24 cellular contexts compared by ENCODE assay signal in genomic region chr9:121339437-121339836, GRCh38. TPM values are rescaled to one million over a fixed set of nuclear protein-coding genes. Genes with fewer than 3 reads are reported as not detected.
DNase-seq lines count a peak whose midpoint lies in the region; ATAC-seq and TF ChIP-seq lines count a peak whose summit lies in the region.
"Had no signal": no experiment of that assay in that cellular context is flagged by ENCODE, and none has a peak within 500 bp of the region (broad histone marks: within the 10 kb centered on the region; RNA-seq: fewer than 3 reads in every experiment).

No MANE protein-coding gene starts in this region.

- no peaks in the 10 kb centered on the region for H3K9me3 Mint-ChIP-seq in natural killer cell treated with Interleukin-12 subunit alpha and Interleukin-12 subunit beta and Interleukin-15 and Interleukin-18, amount 100 ng/mL, for 72 hours
- no peaks in the 10 kb centered on the region for H3K9me3 Mint-ChIP-seq in stimulated activated effector memory CD8-positive, alpha-beta T cell treated with anti-CD3 and anti-CD28 coated beads, Interleukin-12 subunit alpha, Interleukin-12 subunit beta, amount 100 ng/mL, for 72 hours
- H3K9me3 Mint-ChIP-seq in stimulated activated naive CD8-positive, alpha-beta T cell treated with anti-CD3 and anti-CD28 coated beads, Interleukin-15, amount 100 ng/mL, for 72 hours = no peaks in the 10 kb centered on the region
- H3K9me3 Mint-ChIP-seq: CD4-positive, alpha-beta T cell; IgD-negative memory B cell had no signal

- peak overlapping the region; percentile 2 for H3K27ac ChIP-seq in cardiac muscle cell
- H3K27ac ChIP-seq: 22Rv1, BLaER1, SJSA1 had no signal

- ATAC-seq in T-helper 17 cell (no peak), HG02840 (IDR thresholded peaks at IDR 0.05; ENCODE audit: low FRiP score, unreplicated experiment) (no peak)
- ATAC-seq in natural killer cell treated with Interleukin-12 subunit alpha and Interleukin-12 subunit beta and Interleukin-15 and Interleukin-18, amount 100 ng/mL, for 72 hours = no peak
- ATAC-seq in stimulated activated effector memory CD8-positive, alpha-beta T cell treated with anti-CD3 and anti-CD28 coated beads, Interleukin-12 subunit alpha, Interleukin-12 subunit beta, amount 100 ng/mL, for 72 hours = no peak
- ATAC-seq in stimulated activated naive CD8-positive, alpha-beta T cell treated with anti-CD3 and anti-CD28 coated beads, Interleukin-15, amount 100 ng/mL, for 72 hours = no peak
- ATAC-seq: Panc1 had no signal

- DNase-seq in cardiac muscle cell (ENCODE audit: low read depth in 1 of 2, low spot score in 1 of 2) (no peak), cardiac septum (ENCODE audit: low spot score) (no peak), T-helper 17 cell (no peak), SW 1271 (lab: John Stamatoyannopoulos, UW) (no peak)
- DNase-seq in natural killer cell treated with Interleukin-12 subunit alpha and Interleukin-12 subunit beta and Interleukin-15 and Interleukin-18, amount 100 ng/mL, for 72 hours (ENCODE audit: low spot score) = no peak
- no peak for DNase-seq in stimulated activated effector memory CD8-positive, alpha-beta T cell treated with anti-CD3 and anti-CD28 coated beads, Interleukin-12 subunit alpha, Interleukin-12 subunit beta, amount 100 ng/mL, for 72 hours (ENCODE audit: low spot score in 2 of 2)
- DNase-seq in stimulated activated naive CD8-positive, alpha-beta T cell treated with anti-CD3 and anti-CD28 coated beads, Interleukin-15, amount 100 ng/mL, for 72 hours = no peak
- DNase-seq: ACHN; Caco-2; CD4-positive, alpha-beta T cell; MV-4-11; NCI-H1105 treated with DMSO at 0.1 percent for 48 hours; NCI-H2029 treated with DMSO at 0.1 percent for 48 hours; NCI-H2171; NCI-H345; NCI-H524; NCI-H774; NK-92 treated with Interleukin-12 subunit alpha and Interleukin-12 subunit beta, amount 100 ng/mL, for 24 hours had no signal

- peaks cover 7% of the 10 kb centered on the region for H3K36me3 Mint-ChIP-seq in T-helper 17 cell (ENCODE audit: low read depth)
- H3K36me3 Mint-ChIP-seq in natural killer cell treated with Interleukin-12 subunit alpha and Interleukin-12 subunit beta and Interleukin-15 and Interleukin-18, amount 100 ng/mL, for 72 hours = peaks cover 45% of the 10 kb centered on the region
- H3K36me3 Mint-ChIP-seq in stimulated activated effector memory CD8-positive, alpha-beta T cell treated with anti-CD3 and anti-CD28 coated beads, Interleukin-12 subunit alpha, Interleukin-12 subunit beta, amount 100 ng/mL, for 72 hours = peaks cover 76% of the 10 kb centered on the region

- intact Hi-C loops in cardiac septum (cut with DNase I) = no loop called here

- H3K36me3 ChIP-seq in cardiac muscle cell = no peaks in the 10 kb centered on the region
- H3K36me3 ChIP-seq: BLaER1 had no signal

- no peak overlapping the region for H3K4me3 Mint-ChIP-seq in T-helper 17 cell
- no peak overlapping the region for H3K4me3 Mint-ChIP-seq in natural killer cell treated with Interleukin-12 subunit alpha and Interleukin-12 subunit beta and Interleukin-15 and Interleukin-18, amount 100 ng/mL, for 72 hours
- H3K4me3 Mint-ChIP-seq in stimulated activated effector memory CD8-positive, alpha-beta T cell treated with anti-CD3 and anti-CD28 coated beads, Interleukin-12 subunit alpha, Interleukin-12 subunit beta, amount 100 ng/mL, for 72 hours = no peak overlapping the region
- H3K4me3 Mint-ChIP-seq in stimulated activated naive CD8-positive, alpha-beta T cell treated with anti-CD3 and anti-CD28 coated beads, Interleukin-15, amount 100 ng/mL, for 72 hours = no peak overlapping the region
- H3K4me3 Mint-ChIP-seq: CD4-positive, alpha-beta T cell; IgD-negative memory B cell had no signal

- peaks cover 5% of the 10 kb centered on the region for H3K4me1 ChIP-seq in cardiac muscle cell (ENCODE audit: low read depth)

- no peaks in the 10 kb centered on the region for H3K9me3 ChIP-seq in cardiac muscle cell (ENCODE audit: low read depth)
- H3K9me3 ChIP-seq in T-helper 17 cell (ENCODE audit: control insufficient read depth, low read length, poor library complexity, severe bottlenecking) = no peaks in the 10 kb centered on the region
- H3K9me3 ChIP-seq: BLaER1, Caco-2, SJSA1 had no signal

- peaks cover 9% of the 10 kb centered on the region for H3K4me1 Mint-ChIP-seq in T-helper 17 cell
- peaks cover 53 to 54% of the 10 kb centered on the region in 2 donors for H3K4me1 Mint-ChIP-seq in natural killer cell treated with Interleukin-12 subunit alpha and Interleukin-12 subunit beta and Interleukin-15 and Interleukin-18, amount 100 ng/mL, for 72 hours (ENCODE audit: low read depth in 2 of 2)
- H3K4me1 Mint-ChIP-seq in stimulated activated effector memory CD8-positive, alpha-beta T cell treated with anti-CD3 and anti-CD28 coated beads, Interleukin-12 subunit alpha, Interleukin-12 subunit beta, amount 100 ng/mL, for 72 hours = peaks cover 35% of the 10 kb centered on the region
- peaks cover 2% of the 10 kb centered on the region for H3K4me1 Mint-ChIP-seq in stimulated activated naive CD8-positive, alpha-beta T cell treated with anti-CD3 and anti-CD28 coated beads, Interleukin-15, amount 100 ng/mL, for 72 hours

- peak overlapping the region; percentile 9 for H3K27ac Mint-ChIP-seq in T-helper 17 cell
- H3K27ac Mint-ChIP-seq in natural killer cell treated with Interleukin-12 subunit alpha and Interleukin-12 subunit beta and Interleukin-15 and Interleukin-18, amount 100 ng/mL, for 72 hours = peak overlapping the region; percentile 45 to 56
- H3K27ac Mint-ChIP-seq in stimulated activated effector memory CD8-positive, alpha-beta T cell treated with anti-CD3 and anti-CD28 coated beads, Interleukin-12 subunit alpha, Interleukin-12 subunit beta, amount 100 ng/mL, for 72 hours = peak overlapping the region; percentile 77
- no peak overlapping the region for H3K27ac Mint-ChIP-seq in stimulated activated naive CD8-positive, alpha-beta T cell treated with anti-CD3 and anti-CD28 coated beads, Interleukin-15, amount 100 ng/mL, for 72 hours
- H3K27ac Mint-ChIP-seq: CD4-positive, alpha-beta T cell had no signal

- H3K27me3 ChIP-seq in cardiac muscle cell = no peaks in the 10 kb centered on the region
- H3K27me3 ChIP-seq: BLaER1, SJSA1 had no signal

- no peaks in the 10 kb centered on the region for H3K27me3 Mint-ChIP-seq in T-helper 17 cell
- no peaks in the 10 kb centered on the region for H3K27me3 Mint-ChIP-seq in natural killer cell treated with Interleukin-12 subunit alpha and Interleukin-12 subunit beta and Interleukin-15 and Interleukin-18, amount 100 ng/mL, for 72 hours
- no peaks in the 10 kb centered on the region for H3K27me3 Mint-ChIP-seq in stimulated activated naive CD8-positive, alpha-beta T cell treated with anti-CD3 and anti-CD28 coated beads, Interleukin-15, amount 100 ng/mL, for 72 hours
- H3K27me3 Mint-ChIP-seq: CD4-positive, alpha-beta T cell; IgD-negative memory B cell had no signal

- no peak overlapping the region for H3K4me3 ChIP-seq in cardiac muscle cell
- H3K4me3 ChIP-seq: BLaER1, SJSA1 had no signal

- TF ChIP-seq CTCF in cardiac muscle cell (IDR thresholded peaks at IDR 0.05; ENCODE audit: low read depth, low read length) = no peak

RNA-seq across cellular contexts. Expression of gene STOM, which starts 30.6 kb away (rescaled TPM):
- 11.2 and 13.6 TPM in 2 replicates for total RNA-seq in cardiac muscle cell
- polyA plus RNA-seq in cardiac muscle cell = 11.7 and 19.5 TPM in 2 replicates
- total RNA-seq in cardiac septum = 191 TPM
- total RNA-seq in T-helper 17 cell = 100 to 1,000 TPM in 1 of 2 donors, 10 to 100 TPM in 1; 77.9 to 115 TPM
- total RNA-seq in natural killer cell treated with Interleukin-12 subunit alpha and Interleukin-12 subunit beta and Interleukin-15 and Interleukin-18, amount 100 ng/mL, for 72 hours = 100 to 1,000 TPM in 1 of 2 donors, 10 to 100 TPM in 1; 99.4 to 321 TPM

Comparison
In these comparisons a context has a peak if more than half of its experiments do, and no peak if none do; other contexts are left out.
1. H3K27ac Mint-ChIP-seq: peak in T-helper 17 cell (single experiment), natural killer cell treated with Interleukin-12 subunit alpha and Interleukin-12 subunit beta and Interleukin-15 and Interleukin-18, amount 100 ng/mL, for 72 hours (2 of 2) and stimulated activated effector memory CD8-positive, alpha-beta T cell treated with anti-CD3 and anti-CD28 coated beads, Interleukin-12 subunit alpha, Interleukin-12 subunit beta, amount 100 ng/mL, for 72 hours (single experiment); none in stimulated activated naive CD8-positive, alpha-beta T cell treated with anti-CD3 and anti-CD28 coated beads, Interleukin-15, amount 100 ng/mL, for 72 hours (0 of 2).